30 cellular contexts compared by ENCODE assay signal in the genomic region with DNA sequence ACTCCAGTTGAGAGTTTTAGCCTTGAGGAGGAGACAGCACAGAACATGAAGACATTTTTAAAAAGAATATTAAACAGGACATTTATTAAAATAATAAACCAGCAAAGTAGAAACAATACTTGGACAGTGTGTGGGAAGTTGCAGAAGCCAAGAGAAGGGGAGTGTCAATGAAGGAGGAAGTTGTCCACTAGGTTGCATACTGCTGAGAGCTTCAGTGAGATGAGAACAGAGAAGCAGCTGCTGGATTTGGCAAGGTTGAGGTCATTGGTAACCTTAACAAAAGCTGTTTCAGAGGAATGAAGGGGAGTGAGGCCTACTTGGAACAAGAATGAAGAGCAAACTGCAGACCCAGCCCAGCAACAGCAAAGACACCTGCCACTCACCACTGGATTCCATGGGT. TPM values are rescaled to one million over a fixed set of nuclear protein-coding genes. Genes with fewer than 3 reads are reported as not detected.
DNase-seq lines count a peak whose midpoint lies in the region; ATAC-seq and TF ChIP-seq lines count a peak whose summit lies in the region.
"Had no signal": no experiment of that assay in that cellular context is flagged by ENCODE, and none has a peak within 500 bp of the region (broad histone marks: within the 10 kb centered on the region; RNA-seq: fewer than 3 reads in every experiment).

No MANE protein-coding gene starts in this region.

- H3K27me3 ChIP-seq in left lung, result no peaks in the 10 kb centered on the region
- H3K27me3 ChIP-seq: heart left ventricle, sigmoid colon, tibial nerve had no signal

- TF ChIP-seq CTCF in GM12873 (IDR thresholded peaks at IDR 0.05; ENCODE audit: insufficient read depth, low read depth, low read length, missing control alignments) (peak; percentile 3), left lung (IDR thresholded peaks at IDR 0.05) (no peak)

- no peak overlapping the region for H3K27ac ChIP-seq in left lung
- H3K27ac ChIP-seq: C4-2B, heart left ventricle, psoas muscle, sigmoid colon, tibial nerve had no signal

- ATAC-seq in left lung, result peak; percentile 29
- ATAC-seq: esophagus mucosa, GM23338, natural killer cell, PC-3, psoas muscle had no signal

- no peak overlapping the region for H3K4me3 ChIP-seq in left lung
- H3K4me3 ChIP-seq: GM23338, heart left ventricle, psoas muscle, sigmoid colon, tibial nerve had no signal

- H3K36me3 ChIP-seq in left lung, result no peaks in the 10 kb centered on the region
- H3K36me3 ChIP-seq: heart left ventricle, sigmoid colon, tibial nerve had no signal

- no peaks in the 10 kb centered on the region for H3K4me1 ChIP-seq in left lung
- H3K4me1 ChIP-seq: psoas muscle, tibial nerve had no signal

- intact Hi-C loops in left lung (cut with DNase I), result no loop called here

- no peaks in the 10 kb centered on the region for H3K9me3 ChIP-seq in left lung
- H3K9me3 ChIP-seq: heart left ventricle, psoas muscle, sigmoid colon, tibial nerve had no signal

- DNase-seq in Kasumi-1 (lab: John Stamatoyannopoulos, UW) (peak; percentile 52 to 76), OCI-M1 (lab: John Stamatoyannopoulos, UW) (peak; percentile 20), left lung (no peak), NCI-H524 treated with DMSO at 0.1 percent for 48 hours (lab: John Stamatoyannopoulos, UW) (no peak), DMS153 (lab: John Stamatoyannopoulos, UW) (no peak), NCI-H1930 (lab: John Stamatoyannopoulos, UW) (no peak)
- DNase-seq: activated CD4-positive, alpha-beta memory T cell treated with anti-CD3 and anti-CD28 coated beads for 36 hours; activated CD4-positive, alpha-beta T cell treated with anti-CD3 and anti-CD28 coated beads for 1 hour; activated naive CD4-positive, alpha-beta T cell treated with anti-CD3 and anti-CD28 coated beads, Interleukin-2, amount 50 U/mL, for 16 hours; amniotic stem cell; cerebellar nuclear complex; dermis blood vessel endothelial cell; foreskin fibroblast; heart left ventricle; midbrain; natural killer cell; NCI-H1092; NCI-H446; NCI-H774; PC-3; psoas muscle; sigmoid colon; stimulated activated CD4-positive, alpha-beta T cell treated with anti-CD3 and anti-CD28 coated beads, Interleukin-4, amount 100 ng/mL, for 24 hours had no signal

RNA-seq across cellular contexts. Expression of gene BHMT, which starts 11.4 kb away (rescaled TPM):
- under 1 TPM in 1 of 2 donors, not detected in 1; 0.16 TPM for total RNA-seq in left lung
- total RNA-seq: activated CD4-positive, alpha-beta memory T cell treated with anti-CD3 and anti-CD28 coated beads for 36 hours; Daoy; dermis blood vessel endothelial cell; heart left ventricle; LHCN-M2; natural killer cell; PC-3; psoas muscle had no signal

RNA-seq across cellular contexts. Expression of gene BHMT2, which starts 53.4 kb away (rescaled TPM):
- 1 to 10 TPM; 2.9 to 4.8 TPM for total RNA-seq in left lung
- total RNA-seq: activated CD4-positive, alpha-beta memory T cell treated with anti-CD3 and anti-CD28 coated beads for 36 hours; natural killer cell; PC-3 had no signal

RNA-seq across cellular contexts. Expression of gene DMGDH, which starts 53.5 kb away (rescaled TPM):
- total RNA-seq in left lung, result 1 to 10 TPM in 1 of 2 donors, under 1 TPM in 1; 0.90 to 1.3 TPM
- total RNA-seq: PC-3 had no signal

Comparison
In these comparisons a context has a peak if more than half of its experiments do, and no peak if none do; other contexts are left out.
1. DNase-seq: peak in Kasumi-1 (2 of 2) and OCI-M1 (single experiment); none in left lung (0 of 2), NCI-H524 treated with DMSO at 0.1 percent for 48 hours (single experiment), DMS153 (single experiment) and NCI-H1930 (0 of 2).